In the genomic region with DNA sequence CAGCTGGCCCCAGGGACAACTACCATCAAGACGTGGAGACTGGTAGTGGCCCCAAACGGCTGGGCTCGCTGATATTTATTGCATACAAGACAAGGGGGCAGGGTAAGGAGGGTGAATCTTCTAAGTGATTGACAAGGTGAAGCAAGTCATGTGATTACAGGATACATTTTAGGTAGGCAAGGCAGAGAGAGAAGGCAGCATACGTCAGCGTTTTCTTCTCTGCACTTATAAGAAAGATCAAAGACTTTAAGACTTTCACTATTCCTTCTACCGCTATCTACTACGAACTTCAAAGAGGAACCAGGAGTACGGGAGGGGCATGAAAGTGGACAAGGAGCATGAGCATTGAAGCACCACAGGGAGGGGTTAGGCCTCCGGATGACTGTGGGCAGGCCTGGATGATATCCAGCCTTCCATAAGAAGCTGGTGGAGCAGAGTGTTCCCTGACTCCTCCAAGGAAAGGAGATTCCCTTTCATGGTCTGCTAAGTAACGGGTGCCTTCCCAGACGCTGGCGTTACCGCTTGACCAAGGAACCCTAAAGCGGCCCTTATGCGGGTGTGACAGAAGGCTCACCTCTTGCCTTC, we compare ENCODE assay signal across 9 cellular contexts. TPM values are rescaled to one million over a fixed set of nuclear protein-coding genes. Genes with fewer than 3 reads are reported as not detected.
"Had no signal": no experiment of that assay in that cellular context is flagged by ENCODE, and none has a peak within 500 bp of the region (broad histone marks: within the 10 kb centered on the region; RNA-seq: fewer than 3 reads in every experiment).

No MANE protein-coding gene starts in this region.

RNA-seq across cellular contexts. Expression of a gene that starts 3.8 kb away (rescaled TPM):
- total RNA-seq: activated B cell treated with CpG ODN at 0.5 μM for 24 hours, cardiac septum, epithelial cell of proximal tubule, kidney epithelial cell, left ventricle myocardium superior, mesenteric fat pad, osteoblast, sigmoid colon, thoracic aorta had no signal
- polyA plus RNA-seq: sigmoid colon had no signal

RNA-seq across cellular contexts. Expression of a gene that starts 24.1 kb away (rescaled TPM):
- total RNA-seq: kidney epithelial cell, osteoblast had no signal
